Comparison of ENCODE assay signal across 8 cellular contexts in genomic region chr4:98143001-98143899, GRCh38. TPM values are rescaled to one million over a fixed set of nuclear protein-coding genes. Genes with fewer than 3 reads are reported as not detected.
DNase-seq lines count a peak whose midpoint lies in the region; ATAC-seq and TF ChIP-seq lines count a peak whose summit lies in the region.

Gene STPG2 (minus strand): TSS chr4:98143476.

- peaks cover 18% of the 10 kb centered on the region for H3K4me1 ChIP-seq in left ventricle myocardium inferior
- H3K4me1 ChIP-seq in upper lobe of right lung = no peaks in the 10 kb centered on the region

- intact Hi-C loops in left ventricle myocardium inferior (cut with micrococcal nuclease) = no loop called here
- intact Hi-C loops in posterior vena cava (cut with DNase I) = no loop called here
- intact Hi-C loops in upper lobe of right lung (cut with DNase I) = no loop called here

- H3K36me3 ChIP-seq in left ventricle myocardium inferior = no peaks in the 10 kb centered on the region
- H3K36me3 ChIP-seq in upper lobe of right lung = no peaks in the 10 kb centered on the region

- peak within 1 kb of the TSS; percentile 89 for H3K27ac ChIP-seq in left ventricle myocardium inferior (replicated peaks)
- H3K27ac ChIP-seq in upper lobe of right lung = peak within 1 kb of the TSS; percentile 89

- ATAC-seq in HG02642 (IDR thresholded peaks at IDR 0.05; ENCODE audit: poor library complexity, unreplicated experiment) (peak; percentile 99), upper lobe of right lung (peak; percentile 100)

- DNase-seq in NCI-H1417 (lab: John Stamatoyannopoulos, UW) (peak; percentile 85 to 97 (median 95)), T follicular helper cell (ENCODE audit: low read depth) (peak; percentile 91), amniotic stem cell (lab: John Stamatoyannopoulos, UW) (peak; percentile 74), left ventricle myocardium inferior (peak; percentile 93), posterior vena cava (ENCODE audit: low spot score) (peak; percentile 97), upper lobe of right lung (peak; percentile 98)

- H3K9me3 ChIP-seq in left ventricle myocardium inferior (replicated peaks) (no peaks in the 10 kb centered on the region), upper lobe of right lung (no peaks in the 10 kb centered on the region)

- H3K27me3 ChIP-seq in left ventricle myocardium inferior (ENCODE audit: low read depth) (no peaks in the 10 kb centered on the region), upper lobe of right lung (no peaks in the 10 kb centered on the region)

- H3K4me3 ChIP-seq in left ventricle myocardium inferior = peak within 1 kb of the TSS; percentile 82
- peak within 1 kb of the TSS; percentile 69 for H3K4me3 ChIP-seq in upper lobe of right lung

- TF ChIP-seq CTCF in GM12873 (IDR thresholded peaks at IDR 0.05; ENCODE audit: insufficient read depth, low read depth, low read length, missing control alignments) (peak; percentile 62), left ventricle myocardium inferior (IDR thresholded peaks at IDR 0.05; ENCODE audit: borderline replicate concordance) (peak; percentile 63), upper lobe of right lung (IDR thresholded peaks at IDR 0.05) (peak; percentile 52)

RNA-seq across cellular contexts. Expression of gene STPG2, which starts in this region (rescaled TPM):
- total RNA-seq in left ventricle myocardium inferior (not detected), posterior vena cava (under 1 TPM; 0.19 to 0.24 TPM), upper lobe of right lung (0.41 TPM)

Comparison
In these comparisons a context has a peak if more than half of its experiments do, and no peak if none do; other contexts are left out.
1. Peak in every context shown above with its lines: DNase-seq, ATAC-seq, H3K4me3 ChIP-seq and H3K27ac ChIP-seq.
2. Peak in DNase-seq, H3K4me3 ChIP-seq and H3K27ac ChIP-seq in left ventricle myocardium inferior; RNA of the gene not detected or under 1 TPM.
3. Peak in DNase-seq in posterior vena cava; RNA of the gene not detected or under 1 TPM.
4. Peak in DNase-seq, ATAC-seq, H3K4me3 ChIP-seq and H3K27ac ChIP-seq in upper lobe of right lung; RNA of the gene not detected or under 1 TPM.